9 cellular contexts compared by ENCODE assay signal in the genomic region with DNA sequence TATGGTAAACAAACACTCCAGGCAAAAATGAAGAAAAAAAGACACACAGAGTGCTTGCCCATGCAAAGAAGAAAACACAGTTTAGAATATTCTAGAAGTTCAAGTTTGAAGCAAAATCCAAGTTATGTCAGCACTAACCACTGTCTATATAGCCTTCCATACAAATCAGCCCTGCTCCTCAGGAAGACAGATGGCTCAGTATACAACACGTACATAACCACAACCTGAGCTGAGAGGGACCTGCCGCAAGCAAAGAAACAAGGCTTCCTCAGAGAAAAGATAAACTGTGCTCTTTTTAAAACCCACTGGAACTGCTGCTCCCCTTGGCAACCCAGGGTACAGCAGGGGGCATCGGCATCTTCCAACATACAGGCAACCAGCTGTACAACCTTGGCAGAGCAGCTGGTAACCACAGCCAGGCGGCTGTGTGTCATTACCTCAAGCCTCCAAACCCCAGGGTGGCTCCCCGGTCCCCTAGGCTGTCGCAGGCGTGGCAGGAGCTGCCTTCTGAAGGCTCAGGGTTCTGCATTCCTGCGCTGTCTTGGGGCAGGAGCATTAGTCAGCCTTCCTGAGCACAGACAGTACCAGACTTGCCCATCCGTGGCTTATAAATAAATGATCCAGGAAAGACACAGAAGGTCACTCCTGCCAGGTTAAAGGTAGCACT.
A peak's percentile ranks its signal among the peaks of the same experiment; 100 is the strongest.
DNase-seq lines count a peak whose midpoint lies in the region; ATAC-seq and TF ChIP-seq lines count a peak whose summit lies in the region.
"Had no signal": no experiment of that assay in that cellular context is flagged by ENCODE, and none has a peak within 500 bp of the region (broad histone marks: within the 10 kb centered on the region; RNA-seq: fewer than 3 reads in every experiment).

No MANE protein-coding gene starts in this region.

- no peaks in the 10 kb centered on the region for H3K36me3 Mint-ChIP-seq in activated CD4-positive, alpha-beta T cell treated with anti-CD3 and anti-CD28 coated beads for 36 hours (ENCODE audit: low read depth)

- DNase-seq in HK-2 (ENCODE audit: unreplicated experiment) (peak; percentile 70), choroid plexus epithelial cell (ENCODE audit: low read depth) (peak; percentile 11), thyroid gland (no peak), putamen (ENCODE audit: low spot score) (no peak), right atrium auricular region (ENCODE audit: low spot score) (no peak)
- DNase-seq in activated CD4-positive, alpha-beta T cell treated with anti-CD3 and anti-CD28 coated beads for 36 hours: peak; percentile 82
- DNase-seq in stimulated activated CD8-positive, alpha-beta memory T cell treated with anti-CD3 and anti-CD28 coated beads, Interleukin-12 subunit alpha, Interleukin-12 subunit beta, amount 100 ng/mL, for 1 hour (ENCODE audit: low read depth): peak; percentile 12

- no peak overlapping the region for H3K27ac Mint-ChIP-seq in activated CD4-positive, alpha-beta T cell treated with anti-CD3 and anti-CD28 coated beads for 36 hours

- H3K27me3 ChIP-seq in thyroid gland: no peaks in the 10 kb centered on the region
- no peaks in the 10 kb centered on the region for H3K27me3 ChIP-seq in right atrium auricular region

- no peaks in the 10 kb centered on the region for H3K9me3 ChIP-seq in thyroid gland
- H3K9me3 ChIP-seq in right atrium auricular region: no peaks in the 10 kb centered on the region

- 75 to 84% methylated on average over 5 of the region's 9 CpGs for WGBS in thyroid gland, 2 donors

- no peak overlapping the region for H3K27ac ChIP-seq in thyroid gland
- H3K27ac ChIP-seq in right atrium auricular region: no peak overlapping the region
- H3K27ac ChIP-seq: SK-N-MC had no signal

- H3K9me3 Mint-ChIP-seq in activated CD4-positive, alpha-beta T cell treated with anti-CD3 and anti-CD28 coated beads for 36 hours (ENCODE audit: low read depth): no peaks in the 10 kb centered on the region

- no peak for TF ChIP-seq POLR2A in thyroid gland (IDR thresholded peaks at IDR 0.05)

- CTCF ChIA-PET in activated CD4-positive, alpha-beta T cell treated with anti-CD3 and anti-CD28 coated beads for 36 hours (lab: Charles Lee): interaction anchor here (0.6 to 4.4 kb wide), 6 partner anchors 10 to 77 kb away, joined by 3 to 30 read pairs (median 6); no protein-coding TSS in a partner anchor

- no peak overlapping the region for H3K4me3 Mint-ChIP-seq in activated CD4-positive, alpha-beta T cell treated with anti-CD3 and anti-CD28 coated beads for 36 hours

- POLR2A ChIA-PET in activated CD4-positive, alpha-beta T cell treated with anti-CD3 and anti-CD28 coated beads for 36 hours (lab: Charles Lee): no interaction called here

- H3K4me1 ChIP-seq in thyroid gland (no peaks in the 10 kb centered on the region), right atrium auricular region (no peaks in the 10 kb centered on the region)

- H3K27me3 Mint-ChIP-seq in activated CD4-positive, alpha-beta T cell treated with anti-CD3 and anti-CD28 coated beads for 36 hours: peaks cover 6% of the 10 kb centered on the region

- intact Hi-C loops in activated CD4-positive, alpha-beta T cell treated with anti-CD3 and anti-CD28 coated beads for 36 hours (cut with DNase I, micrococcal nuclease): no loop called here
- intact Hi-C loops in thyroid gland (cut with DNase I): no loop called here

- peaks cover 27% of the 10 kb centered on the region for H3K4me1 Mint-ChIP-seq in activated CD4-positive, alpha-beta T cell treated with anti-CD3 and anti-CD28 coated beads for 36 hours

- peak; percentile 98 for ATAC-seq in activated CD4-positive, alpha-beta T cell treated with anti-CD3 and anti-CD28 coated beads for 36 hours
- ATAC-seq in GM21360 (IDR thresholded peaks at IDR 0.05; ENCODE audit: unreplicated experiment): no peak

- TF ChIP-seq CTCF in choroid plexus epithelial cell (conservative IDR thresholded peaks at IDR 0.05; ENCODE audit: low read depth, low read length) (peak; percentile 26), thyroid gland (IDR thresholded peaks at IDR 0.05) (no peak), right atrium auricular region (IDR thresholded peaks at IDR 0.05) (no peak)

- no peak overlapping the region for H3K4me3 ChIP-seq in choroid plexus epithelial cell (ENCODE audit: low read depth, low read length)
- no peak overlapping the region for H3K4me3 ChIP-seq in thyroid gland (replicated peaks in 1 of 3)
- no peak overlapping the region for H3K4me3 ChIP-seq in right atrium auricular region
- H3K4me3 ChIP-seq: SK-N-MC had no signal

- no peaks in the 10 kb centered on the region for H3K36me3 ChIP-seq in thyroid gland
- H3K36me3 ChIP-seq in right atrium auricular region: no peaks in the 10 kb centered on the region

Comparison
In these comparisons a context has a peak if more than half of its experiments do, and no peak if none do; other contexts are left out.
1. DNase-seq: peak in HK-2 (single experiment), activated CD4-positive, alpha-beta T cell treated with anti-CD3 and anti-CD28 coated beads for 36 hours (single experiment), choroid plexus epithelial cell (single experiment) and stimulated activated CD8-positive, alpha-beta memory T cell treated with anti-CD3 and anti-CD28 coated beads, Interleukin-12 subunit alpha, Interleukin-12 subunit beta, amount 100 ng/mL, for 1 hour (single experiment); none in thyroid gland (0 of 2), putamen (single experiment) and right atrium auricular region (single experiment).